20 cellular contexts compared by ENCODE assay signal in genomic region chr1:95635820-95636219, GRCh38.
DNase-seq lines count a peak whose midpoint lies in the region; ATAC-seq and TF ChIP-seq lines count a peak whose summit lies in the region.
"Had no signal": no experiment of that assay in that cellular context is flagged by ENCODE, and none has a peak within 500 bp of the region (broad histone marks: within the 10 kb centered on the region; RNA-seq: fewer than 3 reads in every experiment).

No MANE protein-coding gene starts in this region.

- no peak overlapping the region for H3K27ac Mint-ChIP-seq in mesothelial cell of epicardium
- H3K27ac Mint-ChIP-seq: CD4-positive, alpha-beta memory T cell; GM23338 had no signal

- peaks cover 1% of the 10 kb centered on the region for H3K4me1 Mint-ChIP-seq in mesothelial cell of epicardium
- H3K4me1 Mint-ChIP-seq: CD4-positive, alpha-beta memory T cell had no signal

- no peak overlapping the region for H3K27ac ChIP-seq in gastroesophageal sphincter
- peak overlapping the region; percentile 36 for H3K27ac ChIP-seq in parathyroid adenoma
- peak overlapping the region; percentile 60 for H3K27ac ChIP-seq in subcutaneous abdominal adipose tissue (ENCODE audit: low read depth, low read length)
- H3K27ac ChIP-seq: A549 had no signal

- no peak for TF ChIP-seq EP300 in gastroesophageal sphincter (IDR thresholded peaks at IDR 0.05)

- H3K4me3 Mint-ChIP-seq in mesothelial cell of epicardium: no peak overlapping the region
- H3K4me3 Mint-ChIP-seq: CD4-positive, alpha-beta memory T cell; GM23338; H9 had no signal

- peaks cover 0 to 6% (median 0%) of the 10 kb centered on the region in 3 donors for H3K4me1 ChIP-seq in gastroesophageal sphincter
- no peaks in the 10 kb centered on the region for H3K4me1 ChIP-seq in parathyroid adenoma
- H3K4me1 ChIP-seq in subcutaneous abdominal adipose tissue (ENCODE audit: control insufficient read depth in 5 of 5, insufficient read depth in 5 of 5, low read length in 5 of 5): peaks cover 2 to 23% (median 6%) of the 10 kb centered on the region in 5 donors
- H3K4me1 ChIP-seq: A549 had no signal

- H3K4me3 ChIP-seq in gastroesophageal sphincter (no peak overlapping the region), parathyroid adenoma (ENCODE audit: low read depth, low read length) (no peak overlapping the region), subcutaneous abdominal adipose tissue (ENCODE audit: low read depth in 1 of 5, low read length in 5 of 5) (no peak overlapping the region)
- H3K4me3 ChIP-seq: A549, GM23338 had no signal

- no peak overlapping the region for H3K4me2 ChIP-seq in parathyroid adenoma (ENCODE audit: low read length)
- H3K4me2 ChIP-seq: A549, GM23338 had no signal

- no peak for TF ChIP-seq POLR2A in gastroesophageal sphincter (IDR thresholded peaks at IDR 0.05)

- 75 to 91% methylated on average over 3 of the region's 3 CpGs for WGBS in gastroesophageal sphincter (ENCODE audit: low coverage in 1 of 2), 2 donors

- H3K9ac ChIP-seq in parathyroid adenoma: no peak overlapping the region
- no peak overlapping the region for H3K9ac ChIP-seq in subcutaneous abdominal adipose tissue (ENCODE audit: low read length in 5 of 5)

- no peak overlapping the region for H2AFZ ChIP-seq in parathyroid adenoma

- H3K27me3 ChIP-seq in gastroesophageal sphincter: no peaks in the 10 kb centered on the region
- H3K27me3 ChIP-seq in parathyroid adenoma (ENCODE audit: control insufficient read depth, insufficient read depth, low read length): no peaks in the 10 kb centered on the region
- H3K27me3 ChIP-seq in subcutaneous abdominal adipose tissue (ENCODE audit: control insufficient read depth in 5 of 5, insufficient read depth in 4 of 5, low read length in 5 of 5): no peaks in the 10 kb centered on the region

- no peaks in the 10 kb centered on the region for H3K27me3 Mint-ChIP-seq in mesothelial cell of epicardium (ENCODE audit: low read depth)
- H3K27me3 Mint-ChIP-seq: CD4-positive, alpha-beta memory T cell had no signal

- ATAC-seq in gastroesophageal sphincter (peak; percentile 39), GM21515 (IDR thresholded peaks at IDR 0.05; ENCODE audit: unreplicated experiment) (no peak), GM18868 (IDR thresholded peaks at IDR 0.05; ENCODE audit: unreplicated experiment) (no peak)
- ATAC-seq: A549, GM23338, HCT116 had no signal

- H3K79me2 ChIP-seq in parathyroid adenoma: no peaks in the 10 kb centered on the region

- H3K36me3 ChIP-seq in gastroesophageal sphincter (no peaks in the 10 kb centered on the region), parathyroid adenoma (ENCODE audit: control insufficient read depth, insufficient read depth, low read length) (no peaks in the 10 kb centered on the region), subcutaneous abdominal adipose tissue (ENCODE audit: control insufficient read depth in 5 of 5, insufficient read depth in 5 of 5, low read length in 5 of 5) (no peaks in the 10 kb centered on the region)

- TF ChIP-seq CTCF in gastroesophageal sphincter (IDR thresholded peaks at IDR 0.05) (no peak), parathyroid adenoma (IDR thresholded peaks at IDR 0.05) (no peak), mesothelial cell of epicardium (IDR thresholded peaks at IDR 0.05; ENCODE audit: unreplicated experiment) (no peak)

- H3K36me3 Mint-ChIP-seq in mesothelial cell of epicardium: no peaks in the 10 kb centered on the region
- H3K36me3 Mint-ChIP-seq: CD4-positive, alpha-beta memory T cell had no signal

- H3K9me3 Mint-ChIP-seq in mesothelial cell of epicardium: no peaks in the 10 kb centered on the region
- H3K9me3 Mint-ChIP-seq: GM23338, H9 had no signal

- DNase-seq in Ammon's horn (ENCODE audit: low spot score): peak; percentile 17
- DNase-seq in mesothelial cell of epicardium (ENCODE audit: low spot score in 2 of 2, unreplicated experiment in 2 of 2): no peak
- DNase-seq: 8988T; ACHN; AML-193; Calu3; CD4-positive, alpha-beta memory T cell; COR-L47; DMS53; DMS79 treated with DMSO at 0.1 percent for 48 hours; GF-D8; H9 had no signal

- H3K9me3 ChIP-seq in gastroesophageal sphincter: no peaks in the 10 kb centered on the region
- H3K9me3 ChIP-seq in parathyroid adenoma (ENCODE audit: control insufficient read depth, low read length): no peaks in the 10 kb centered on the region
- H3K9me3 ChIP-seq in subcutaneous abdominal adipose tissue (ENCODE audit: control insufficient read depth in 5 of 5, low read length in 5 of 5): no peaks in the 10 kb centered on the region
- H3K9me3 ChIP-seq: A549 had no signal

Comparison
In these comparisons a context has a peak if more than half of its experiments do, and no peak if none do; other contexts are left out.
1. H3K27ac ChIP-seq: peak in parathyroid adenoma (single experiment) and subcutaneous abdominal adipose tissue (single experiment); none in gastroesophageal sphincter (0 of 4).